In the genomic region with DNA sequence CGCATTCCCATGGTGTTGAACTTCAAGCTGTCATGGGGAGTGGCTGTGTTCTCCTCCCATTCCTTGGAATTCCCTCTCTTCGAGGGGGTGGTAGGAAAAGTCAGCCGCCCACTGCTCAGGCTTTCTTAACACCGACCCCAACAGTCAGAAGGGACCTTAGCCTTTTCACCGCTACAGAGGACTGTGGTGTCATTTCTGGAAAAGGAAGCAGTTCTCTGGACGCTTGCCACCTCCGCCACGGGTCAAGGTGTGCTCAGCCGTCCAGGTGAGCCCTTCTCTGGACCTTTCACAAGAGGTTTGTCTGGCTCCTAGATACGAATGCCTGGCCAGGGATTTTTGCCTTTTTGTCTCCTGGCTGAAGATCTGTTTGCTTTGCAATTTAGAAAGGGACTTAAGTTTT, we compare ENCODE assay signal across 24 cellular contexts. TPM values are rescaled to one million over a fixed set of nuclear protein-coding genes. Genes with fewer than 3 reads are reported as not detected.
"Had no signal": no experiment of that assay in that cellular context is flagged by ENCODE, and none has a peak within 500 bp of the region (broad histone marks: within the 10 kb centered on the region; RNA-seq: fewer than 3 reads in every experiment).

No MANE protein-coding gene starts in this region.

- H3K36me3 Mint-ChIP-seq: activated naive CD8-positive, alpha-beta T cell treated with anti-CD3 and anti-CD28 coated beads, Interleukin-2, amount 10 ng/mL, durations not matched to agents 7 days and 5 days; WTC11 had no signal

- H3K27ac Mint-ChIP-seq: activated CD8-positive, alpha-beta T cell treated with anti-CD3 and anti-CD28 coated beads, Interleukin-2, amount 10 ng/mL, durations not matched to agents 7 days and 5 days; activated naive CD8-positive, alpha-beta T cell treated with anti-CD3 and anti-CD28 coated beads, Interleukin-2, amount 10 ng/mL, durations not matched to agents 7 days and 5 days; T-helper 17 cell; WTC11 had no signal

- H3K4me1 Mint-ChIP-seq: activated naive CD8-positive, alpha-beta T cell treated with anti-CD3 and anti-CD28 coated beads, Interleukin-2, amount 10 ng/mL, durations not matched to agents 7 days and 5 days; central memory CD8-positive, alpha-beta T cell had no signal

- H3K4me3 Mint-ChIP-seq: activated CD8-positive, alpha-beta T cell treated with anti-CD3 and anti-CD28 coated beads, Interleukin-2, amount 10 ng/mL, durations not matched to agents 7 days and 5 days; activated naive CD8-positive, alpha-beta T cell treated with anti-CD3 and anti-CD28 coated beads, Interleukin-2, amount 10 ng/mL, durations not matched to agents 7 days and 5 days; central memory CD8-positive, alpha-beta T cell; T-helper 17 cell; WTC11 had no signal

- H3K9me3 Mint-ChIP-seq: activated naive CD8-positive, alpha-beta T cell treated with anti-CD3 and anti-CD28 coated beads, Interleukin-2, amount 10 ng/mL, durations not matched to agents 7 days and 5 days; central memory CD8-positive, alpha-beta T cell had no signal

- ATAC-seq: activated CD8-positive, alpha-beta T cell treated with anti-CD3 and anti-CD28 coated beads, Interleukin-2, amount 10 ng/mL, durations not matched to agents 7 days and 5 days; T-helper 17 cell; WTC11 had no signal

- H3K4me3 ChIP-seq: PC-9 had no signal

- DNase-seq: activated CD4-positive, alpha-beta T cell treated with anti-CD3 and anti-CD28 coated beads for 48 hours; activated CD4-positive, alpha-beta T cell treated with anti-CD3 and anti-CD28 coated beads, Interleukin-2, amount 50 U/mL, for 4 hours; activated CD4-positive, CD25-positive, alpha-beta regulatory T cell treated with anti-CD3 and anti-CD28 coated beads, Interleukin-2, amount 50 U/mL, for 72 hours; activated CD8-positive, alpha-beta memory T cell treated with anti-CD3 and anti-CD28 coated beads, Interleukin-2, amount 50 U/mL, for 48 hours; activated CD8-positive, alpha-beta T cell treated with anti-CD3 and anti-CD28 coated beads, Interleukin-2, amount 10 ng/mL, durations not matched to agents 7 days and 5 days; activated naive CD4-positive, alpha-beta T cell treated with anti-CD3 and anti-CD28 coated beads, Interleukin-2, amount 50 U/mL, for 16 hours; activated naive CD8-positive, alpha-beta T cell treated with anti-CD3 and anti-CD28 coated beads, Interleukin-2, amount 10 ng/mL, durations not matched to agents 7 days and 5 days; activated T-cell treated with anti-CD3 and anti-CD28 coated beads, Interleukin-2, amount 50 U/mL, for 1 hour; aorta; Karpas-422; NCI-H1092; NCI-H1930; NCI-H2171; NCI-H345; NCI-H510A; NCI-H526 treated with DMSO at 0.1 percent for 48 hours; NCI-H82; PC-9; SHP77 treated with DMSO at 0.1 percent for 48 hours; T-helper 17 cell; T-helper 9 cell had no signal

- H3K27ac ChIP-seq: PC-9 had no signal

RNA-seq across cellular contexts. Expression of gene CLIC6, which starts 31.8 kb away (rescaled TPM):
- total RNA-seq: PC-9, SK-MEL-5 had no signal
